22 cellular contexts compared by ENCODE assay signal in the genomic region with DNA sequence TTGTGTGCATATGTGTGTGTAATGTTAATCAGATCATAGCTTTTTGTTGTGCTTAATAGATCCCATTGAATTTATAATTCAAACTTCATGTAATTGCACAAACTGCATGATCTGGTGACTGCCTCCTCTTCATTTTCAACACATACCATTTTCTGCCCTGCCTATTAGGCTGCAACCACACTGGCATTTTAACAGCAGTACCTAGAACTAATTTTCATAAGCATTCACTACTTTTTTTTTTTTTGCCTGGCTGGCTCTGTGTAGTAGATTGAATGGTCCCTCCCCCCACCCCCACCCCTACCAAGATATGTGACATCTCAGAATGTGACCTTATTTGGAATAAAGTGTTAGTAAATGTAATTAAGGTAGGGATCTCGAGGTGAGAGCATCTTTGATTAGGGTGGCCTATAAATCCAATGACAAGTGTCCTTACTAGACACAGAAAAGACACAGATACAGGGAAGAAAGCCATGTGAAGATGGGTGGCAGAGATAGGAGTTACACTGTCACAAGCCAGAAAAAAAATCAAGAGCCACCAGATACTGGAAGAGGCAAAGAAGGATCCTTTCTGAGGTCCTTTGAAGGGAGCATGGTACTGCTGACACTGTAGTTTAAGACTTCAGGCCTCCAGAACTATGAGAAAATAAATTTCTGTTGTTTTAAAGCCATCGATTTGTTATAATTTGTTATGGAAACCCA. TPM values are rescaled to one million over a fixed set of nuclear protein-coding genes. Genes with fewer than 3 reads are reported as not detected.
A peak's percentile ranks its signal among the peaks of the same experiment; 100 is the strongest.
DNase-seq lines count a peak whose midpoint lies in the region; ATAC-seq and TF ChIP-seq lines count a peak whose summit lies in the region.
"Had no signal": no experiment of that assay in that cellular context is flagged by ENCODE, and none has a peak within 500 bp of the region (broad histone marks: within the 10 kb centered on the region; RNA-seq: fewer than 3 reads in every experiment).

No MANE protein-coding gene starts in this region.

- H3K4me3 ChIP-seq in Caco-2 (ENCODE audit: low read depth, low read length) (no peak overlapping the region), tibial nerve (no peak overlapping the region)
- H3K4me3 ChIP-seq: esophagus squamous epithelium had no signal

- POLR2A ChIA-PET in Caco-2 (lab: Charles Lee) = no interaction called here

- TF ChIP-seq POLR2A in tibial nerve (IDR thresholded peaks at IDR 0.05) = no peak

- H3K27me3 Mint-ChIP-seq in activated T-cell treated with anti-CD3 and anti-CD28 coated beads, Interleukin-2, amount 50 U/mL, for 72 hours (ENCODE audit: low read depth) = no peaks in the 10 kb centered on the region
- no peaks in the 10 kb centered on the region for H3K27me3 Mint-ChIP-seq in Caco-2 (ENCODE audit: insufficient read depth, unreplicated experiment)
- H3K27me3 Mint-ChIP-seq in activated T-helper 2 cell treated with anti-CD3 and anti-CD28 coated beads, Interferon-gamma antibody, Interleukin-2, Interleukin-4, amounts not matched to agents 10 μg/mL and 5 μg/mL and 100 μg/mL, durations not matched to agents 14 hours and 24 hours and 36 hours (ENCODE audit: low read depth) = no peaks in the 10 kb centered on the region
- no peaks in the 10 kb centered on the region for H3K27me3 Mint-ChIP-seq in progenitor cell of endocrine pancreas
- H3K27me3 Mint-ChIP-seq: activated naive CD8-positive, alpha-beta T cell treated with anti-CD3 and anti-CD28 coated beads, Interleukin-2, amount 10 ng/mL, durations not matched to agents 7 days and 5 days; central memory CD8-positive, alpha-beta T cell; T-cell had no signal

- DNase-seq in activated T-cell treated with anti-CD3 and anti-CD28 coated beads, Interleukin-2, amount 50 U/mL, for 72 hours = no peak
- DNase-seq in activated T-cell treated with anti-CD3 and anti-CD28 coated beads, Interleukin-2, amount 50 U/mL, for 1 hour = no peak
- DNase-seq in Caco-2 (no peak), progenitor cell of endocrine pancreas (ENCODE audit: low spot score, unreplicated experiment) (no peak), tibial nerve (ENCODE audit: low spot score in 2 of 2) (no peak), putamen (ENCODE audit: low spot score) (no peak), NCI-H2029 (lab: John Stamatoyannopoulos, UW) (no peak)
- no peak for DNase-seq in activated T-helper 2 cell treated with anti-CD3 and anti-CD28 coated beads, Interferon-gamma antibody, Interleukin-2, Interleukin-4, amounts not matched to agents 10 μg/mL and 5 μg/mL and 100 μg/mL, durations not matched to agents 14 hours and 24 hours and 36 hours (ENCODE audit: low spot score)
- DNase-seq: activated naive CD8-positive, alpha-beta T cell treated with anti-CD3 and anti-CD28 coated beads, Interleukin-2, amount 10 ng/mL, durations not matched to agents 7 days and 5 days; activated T-cell treated with anti-CD3 and anti-CD28 coated beads, Interleukin-2, amount 50 U/mL, for 4 hours; DMS79 treated with DMSO at 0.1 percent for 48 hours; esophagus squamous epithelium; foreskin melanocyte; GF-D8; H7; left colon; NCI-H1694; NCI-H524 treated with DMSO at 0.1 percent for 48 hours; stimulated activated naive CD4-positive, alpha-beta T cell treated with Interleukin-2 at 50 U/mL for 16 hours; T-cell had no signal

- no peaks in the 10 kb centered on the region for H3K4me1 ChIP-seq in Caco-2
- peaks cover 0 to 13% (median 0%) of the 10 kb centered on the region in 4 donors for H3K4me1 ChIP-seq in tibial nerve

- intact Hi-C loops in Caco-2 (cut with micrococcal nuclease; ENCODE audit: unreplicated experiment) = no loop called here
- intact Hi-C loops in activated T-helper 2 cell treated with anti-CD3 and anti-CD28 coated beads, Interferon-gamma antibody, Interleukin-2, Interleukin-4, amounts not matched to agents 10 μg/mL and 5 μg/mL and 100 μg/mL, durations not matched to agents 14 hours and 24 hours and 36 hours (cut with micrococcal nuclease) = loop anchor here (5.0 kb wide), 1 partner anchor 197 kb away; no protein-coding TSS in a partner anchor

- CTCF ChIA-PET in Caco-2 (lab: Charles Lee) = no interaction called here

- WGBS in tibial nerve, 2 donors = 89 to 97% methylated on average over 2 of the region's 2 CpGs

- H3K27me3 ChIP-seq in Caco-2 (replicated peaks; ENCODE audit: control insufficient read depth, insufficient read depth, low read length) = no peaks in the 10 kb centered on the region
- H3K27me3 ChIP-seq in tibial nerve = no peaks in the 10 kb centered on the region
- H3K27me3 ChIP-seq: esophagus squamous epithelium, neutrophil had no signal

- H3K36me3 ChIP-seq in Caco-2 (ENCODE audit: control insufficient read depth, insufficient read depth, low read length) = no peaks in the 10 kb centered on the region
- peaks cover 0 to 2% (median 0%) of the 10 kb centered on the region in 3 donors for H3K36me3 ChIP-seq in tibial nerve

- H3K4me1 Mint-ChIP-seq in activated T-cell treated with anti-CD3 and anti-CD28 coated beads, Interleukin-2, amount 50 U/mL, for 72 hours (ENCODE audit: low read depth) = peaks cover 32% of the 10 kb centered on the region
- H3K4me1 Mint-ChIP-seq in Caco-2 (ENCODE audit: low read depth, unreplicated experiment) (no peaks in the 10 kb centered on the region), progenitor cell of endocrine pancreas (ENCODE audit: low read depth) (peaks cover 1% of the 10 kb centered on the region)
- H3K4me1 Mint-ChIP-seq in activated T-helper 2 cell treated with anti-CD3 and anti-CD28 coated beads, Interferon-gamma antibody, Interleukin-2, Interleukin-4, amounts not matched to agents 10 μg/mL and 5 μg/mL and 100 μg/mL, durations not matched to agents 14 hours and 24 hours and 36 hours (ENCODE audit: low read depth) = peaks cover 23% of the 10 kb centered on the region

- H3K9me3 ChIP-seq in Caco-2 (no peaks in the 10 kb centered on the region), tibial nerve (no peaks in the 10 kb centered on the region)
- H3K9me3 ChIP-seq: esophagus squamous epithelium, neutrophil had no signal

- no peaks in the 10 kb centered on the region for H3K36me3 Mint-ChIP-seq in activated T-cell treated with anti-CD3 and anti-CD28 coated beads, Interleukin-2, amount 50 U/mL, for 72 hours (ENCODE audit: insufficient read depth in 2 of 2)
- H3K36me3 Mint-ChIP-seq in Caco-2 (ENCODE audit: insufficient read depth, unreplicated experiment) (peaks cover 12% of the 10 kb centered on the region), progenitor cell of endocrine pancreas (ENCODE audit: insufficient read depth) (peaks cover 2% of the 10 kb centered on the region)
- peaks cover 21% of the 10 kb centered on the region for H3K36me3 Mint-ChIP-seq in activated T-helper 2 cell treated with anti-CD3 and anti-CD28 coated beads, Interferon-gamma antibody, Interleukin-2, Interleukin-4, amounts not matched to agents 10 μg/mL and 5 μg/mL and 100 μg/mL, durations not matched to agents 14 hours and 24 hours and 36 hours (ENCODE audit: low read depth)

- H3K27ac Mint-ChIP-seq in activated T-cell treated with anti-CD3 and anti-CD28 coated beads, Interleukin-2, amount 50 U/mL, for 72 hours = peak overlapping the region; percentile 16
- H3K27ac Mint-ChIP-seq in Caco-2 (ENCODE audit: unreplicated experiment) (peak overlapping the region; percentile 1), progenitor cell of endocrine pancreas (peak overlapping the region; percentile 63)
- peak overlapping the region; percentile 4 for H3K27ac Mint-ChIP-seq in activated T-helper 2 cell treated with anti-CD3 and anti-CD28 coated beads, Interferon-gamma antibody, Interleukin-2, Interleukin-4, amounts not matched to agents 10 μg/mL and 5 μg/mL and 100 μg/mL, durations not matched to agents 14 hours and 24 hours and 36 hours
- H3K27ac Mint-ChIP-seq: activated naive CD8-positive, alpha-beta T cell treated with anti-CD3 and anti-CD28 coated beads, Interleukin-2, amount 10 ng/mL, durations not matched to agents 7 days and 5 days; T-cell had no signal

- H3K9me3 Mint-ChIP-seq in activated T-cell treated with anti-CD3 and anti-CD28 coated beads, Interleukin-2, amount 50 U/mL, for 72 hours = peaks cover 0 to 2% of the 10 kb centered on the region in 2 donors
- H3K9me3 Mint-ChIP-seq in Caco-2 (ENCODE audit: unreplicated experiment) (no peaks in the 10 kb centered on the region), progenitor cell of endocrine pancreas (ENCODE audit: low read depth) (no peaks in the 10 kb centered on the region)
- no peaks in the 10 kb centered on the region for H3K9me3 Mint-ChIP-seq in activated T-helper 2 cell treated with anti-CD3 and anti-CD28 coated beads, Interferon-gamma antibody, Interleukin-2, Interleukin-4, amounts not matched to agents 10 μg/mL and 5 μg/mL and 100 μg/mL, durations not matched to agents 14 hours and 24 hours and 36 hours
- H3K9me3 Mint-ChIP-seq: activated naive CD8-positive, alpha-beta T cell treated with anti-CD3 and anti-CD28 coated beads, Interleukin-2, amount 10 ng/mL, durations not matched to agents 7 days and 5 days; activated T-cell treated with anti-CD3 and anti-CD28 coated beads, Interleukin-2, amount 50 U/mL, for 4 hours; central memory CD8-positive, alpha-beta T cell; T-cell had no signal

- TF ChIP-seq EP300 in tibial nerve (IDR thresholded peaks at IDR 0.05) = no peak

- no TSS peak for BruUV-seq in Caco-2 (replicated peaks; lab: Mats Ljungman, UMichigan)

- TF ChIP-seq CTCF in Caco-2 (IDR thresholded peaks at IDR 0.05; ENCODE audit: insufficient read depth in 1 of 2, low read depth in 1 of 2, low read length in 1 of 2, severe bottlenecking in 1 of 2, unreplicated experiment in 1 of 2) = no peak
- TF ChIP-seq CTCF in progenitor cell of endocrine pancreas (IDR thresholded peaks at IDR 0.05; ENCODE audit: unreplicated experiment) = no peak
- no peak for TF ChIP-seq CTCF in tibial nerve (IDR thresholded peaks at IDR 0.05)

- no peak overlapping the region for H3K4me3 Mint-ChIP-seq in activated T-cell treated with anti-CD3 and anti-CD28 coated beads, Interleukin-2, amount 50 U/mL, for 72 hours
- H3K4me3 Mint-ChIP-seq in Caco-2 (ENCODE audit: unreplicated experiment) = no peak overlapping the region
- H3K4me3 Mint-ChIP-seq in activated T-helper 2 cell treated with anti-CD3 and anti-CD28 coated beads, Interferon-gamma antibody, Interleukin-2, Interleukin-4, amounts not matched to agents 10 μg/mL and 5 μg/mL and 100 μg/mL, durations not matched to agents 14 hours and 24 hours and 36 hours (ENCODE audit: low read depth) = no peak overlapping the region
- H3K4me3 Mint-ChIP-seq in progenitor cell of endocrine pancreas (ENCODE audit: low read depth) = no peak overlapping the region
- H3K4me3 Mint-ChIP-seq: activated naive CD8-positive, alpha-beta T cell treated with anti-CD3 and anti-CD28 coated beads, Interleukin-2, amount 10 ng/mL, durations not matched to agents 7 days and 5 days; activated T-cell treated with anti-CD3 and anti-CD28 coated beads, Interleukin-2, amount 50 U/mL, for 4 hours; central memory CD8-positive, alpha-beta T cell; T-cell had no signal

- ATAC-seq in activated T-cell treated with anti-CD3 and anti-CD28 coated beads, Interleukin-2, amount 50 U/mL, for 72 hours (replicated peaks in 1 of 2) = no peak
- ATAC-seq: activated T-cell treated with anti-CD3 and anti-CD28 coated beads, Interleukin-2, amount 50 U/mL, for 4 hours; left colon; T-cell had no signal

- no peak overlapping the region for H3K27ac ChIP-seq in tibial nerve
- H3K27ac ChIP-seq: esophagus squamous epithelium had no signal

RNA-seq across cellular contexts. Expression of gene MKLN1, which starts 56.4 kb away (rescaled TPM):
- 10 to 100 TPM; 44.9 to 49.6 TPM for total RNA-seq in activated T-cell treated with anti-CD3 and anti-CD28 coated beads, Interleukin-2, amount 50 U/mL, for 72 hours
- total RNA-seq in Caco-2 (2022) (55.6 and 56.1 TPM in 2 replicates), progenitor cell of endocrine pancreas (55.9 and 56.8 TPM in 2 replicates), tibial nerve (100 to 1,000 TPM in 1 of 4 donors, 10 to 100 TPM in 3; 86.4 to 143 (median 95.0) TPM)
- 38.3 and 40.9 TPM in 2 replicates for total RNA-seq in activated T-helper 2 cell treated with anti-CD3 and anti-CD28 coated beads, Interferon-gamma antibody, Interleukin-2, Interleukin-4, amounts not matched to agents 10 μg/mL and 5 μg/mL and 100 μg/mL, durations not matched to agents 14 hours and 24 hours and 36 hours

Comparison
In these comparisons a context has a peak if more than half of its experiments do, and no peak if none do; other contexts are left out.
1. H3K27ac Mint-ChIP-seq: peak in every context shown above with its lines; median percentile 63 in progenitor cell of endocrine pancreas; 16 in activated T-cell treated with anti-CD3 and anti-CD28 coated beads, Interleukin-2, amount 50 U/mL, for 72 hours; 4 in activated T-helper 2 cell treated with anti-CD3 and anti-CD28 coated beads, Interferon-gamma antibody, Interleukin-2, Interleukin-4, amounts not matched to agents 10 μg/mL and 5 μg/mL and 100 μg/mL, durations not matched to agents 14 hours and 24 hours and 36 hours; 1 in Caco-2.